8 cellular contexts compared by ENCODE assay signal in genomic region chr17:75875940-75876189, GRCh38. TPM values are rescaled to one million over a fixed set of nuclear protein-coding genes. Genes with fewer than 3 reads are reported as not detected.
DNase-seq lines count a peak whose midpoint lies in the region; ATAC-seq and TF ChIP-seq lines count a peak whose summit lies in the region.

No MANE protein-coding gene starts in this region.

- no peaks in the 10 kb centered on the region for H4K20me1 ChIP-seq in OCI-LY3 (ENCODE audit: insufficient read depth, low read length)

- H3K27me3 Mint-ChIP-seq in CD8-positive, alpha-beta T cell (ENCODE audit: low read depth) = no peaks in the 10 kb centered on the region

- H3K27ac Mint-ChIP-seq in CD8-positive, alpha-beta T cell = peak overlapping the region; percentile 89

- peaks cover 40% of the 10 kb centered on the region for H3K4me1 Mint-ChIP-seq in CD8-positive, alpha-beta T cell (ENCODE audit: low read depth)

- CTCF ChIA-PET in CD8-positive, alpha-beta T cell (lab: Charles Lee) = interaction anchor here (0.7 to 9.0 kb wide), 16 partner anchors 9 to 132 kb away, joined by 3 to 82 read pairs (median 4); partner anchors contain the start of genes MRPL38, TRIM65 and WBP2

- no peak for TF ChIP-seq POLR2A in prostate gland (IDR thresholded peaks at IDR 0.05)

- peak overlapping the region; percentile 88 for H2AFZ ChIP-seq in OCI-LY3 (ENCODE audit: low read depth, low read length)

- H3K4me3 Mint-ChIP-seq in CD8-positive, alpha-beta T cell = peak overlapping the region; percentile 88

- H3K9ac ChIP-seq in OCI-LY3 (ENCODE audit: low read length) = peak overlapping the region; percentile 87

- H3K9me3 ChIP-seq in CD8-positive, alpha-beta T cell (ENCODE audit: low read length) = no peaks in the 10 kb centered on the region
- H3K9me3 ChIP-seq in OCI-LY3 (ENCODE audit: insufficient read depth, low read length) (no peaks in the 10 kb centered on the region), prostate gland (no peaks in the 10 kb centered on the region), BE2C (no peaks in the 10 kb centered on the region)
- no peaks in the 10 kb centered on the region for H3K9me3 ChIP-seq in effector memory CD4-positive, alpha-beta T cell (ENCODE audit: control insufficient read depth, low read length)

- peaks cover 37% of the 10 kb centered on the region for H3K4me1 ChIP-seq in CD8-positive, alpha-beta T cell (ENCODE audit: insufficient read depth, low read length)
- peaks cover 20% of the 10 kb centered on the region for H3K4me1 ChIP-seq in OCI-LY3 (ENCODE audit: low read length)
- peaks cover 54% of the 10 kb centered on the region for H3K4me1 ChIP-seq in effector memory CD4-positive, alpha-beta T cell (ENCODE audit: control insufficient read depth, insufficient read depth, low read length, poor library complexity, severe bottlenecking)
- peaks cover 28% of the 10 kb centered on the region for H3K4me1 ChIP-seq in prostate gland (replicated peaks)
- H3K4me1 ChIP-seq in BE2C = peaks cover 9% of the 10 kb centered on the region

- no peaks in the 10 kb centered on the region for H3K36me3 Mint-ChIP-seq in CD8-positive, alpha-beta T cell

- H3K4me2 ChIP-seq in OCI-LY3 (ENCODE audit: low read length) = peak overlapping the region; percentile 88

- H3K9me3 Mint-ChIP-seq in CD8-positive, alpha-beta T cell = no peaks in the 10 kb centered on the region

- H3K36me3 ChIP-seq in CD8-positive, alpha-beta T cell (ENCODE audit: insufficient read depth, low read length) = no peaks in the 10 kb centered on the region
- H3K36me3 ChIP-seq in OCI-LY3 (replicated peaks; ENCODE audit: low read depth, low read length) (no peaks in the 10 kb centered on the region), prostate gland (no peaks in the 10 kb centered on the region), BE2C (no peaks in the 10 kb centered on the region)
- peaks cover 9% of the 10 kb centered on the region for H3K36me3 ChIP-seq in effector memory CD4-positive, alpha-beta T cell (ENCODE audit: control insufficient read depth, insufficient read depth, low read length)

- H3K4me3 ChIP-seq in CD8-positive, alpha-beta T cell (ENCODE audit: low read depth, low read length) = peak overlapping the region; percentile 60
- peak overlapping the region; percentile 92 for H3K4me3 ChIP-seq in OCI-LY3 (ENCODE audit: low read length)
- H3K4me3 ChIP-seq in effector memory CD4-positive, alpha-beta T cell (ENCODE audit: insufficient read depth, low read depth, low read length, poor library complexity, severe bottlenecking) = peak overlapping the region; percentile 61
- H3K4me3 ChIP-seq in prostate gland = peak overlapping the region; percentile 9 to 53
- no peak overlapping the region for H3K4me3 ChIP-seq in BE2C (ENCODE audit: low read depth, low read length)

- H3K79me2 ChIP-seq in OCI-LY3 (ENCODE audit: low read length) = no peaks in the 10 kb centered on the region

- intact Hi-C loops in CD8-positive, alpha-beta T cell (cut with DNase I, micrococcal nuclease) = loop anchor here (1.0 to 2.0 kb wide), 4 partner anchors 20 to 65 kb away; partner anchors contain the start of genes FBF1 (in 1 of the 2), MRPL38 (in 1 of the 2), TRIM65 (in 1 of the 2) and WBP2 (in 1 of the 2)
- intact Hi-C loops in prostate gland (cut with DNase I) = loop anchor here (5.0 kb wide), 1 partner anchor 89 kb away; no protein-coding TSS in a partner anchor

- peak overlapping the region; percentile 43 for H3K27ac ChIP-seq in CD8-positive, alpha-beta T cell (ENCODE audit: low read depth, low read length)
- H3K27ac ChIP-seq in OCI-LY3 (ENCODE audit: low read length) = peak overlapping the region; percentile 67
- peak overlapping the region; percentile 74 for H3K27ac ChIP-seq in effector memory CD4-positive, alpha-beta T cell (ENCODE audit: insufficient read depth, low read length, poor library complexity, severe bottlenecking)
- peak overlapping the region; percentile 91 for H3K27ac ChIP-seq in prostate gland

- 15% methylated on average over 5 of the region's 5 CpGs for WGBS in prostate gland

- ATAC-seq in CD8-positive, alpha-beta T cell = no peak
- no peak for ATAC-seq in GM21825 (IDR thresholded peaks at IDR 0.05; ENCODE audit: unreplicated experiment)

- no peak for TF ChIP-seq CTCF in CD8-positive, alpha-beta T cell (IDR thresholded peaks at IDR 0.05)
- TF ChIP-seq CTCF in OCI-LY3 (IDR thresholded peaks at IDR 0.05; ENCODE audit: low read depth, low read length) (no peak), prostate gland (IDR thresholded peaks at IDR 0.05) (no peak), BE2C (IDR thresholded peaks at IDR 0.05; ENCODE audit: low read depth, low read length) (no peak)

- DNase-seq in CD8-positive, alpha-beta T cell = no peak
- DNase-seq in effector memory CD4-positive, alpha-beta T cell = no peak
- DNase-seq in prostate gland (ENCODE audit: low spot score) = peak; percentile 84
- DNase-seq in SK-N-DZ (ENCODE audit: low spot score) = no peak
- no peak for DNase-seq in Kasumi-1 (lab: John Stamatoyannopoulos, UW)
- DNase-seq in BE2C = no peak

- POLR2A ChIA-PET in CD8-positive, alpha-beta T cell (lab: Charles Lee) = interaction anchor here (0.6 to 3.3 kb wide), 18 partner anchors 11 to 391 kb away, joined by 3 to 54 read pairs (median 4); partner anchors contain the start of genes MRPL38, TRIM65, UNK and WBP2

- no peaks in the 10 kb centered on the region for H3K27me3 ChIP-seq in CD8-positive, alpha-beta T cell (ENCODE audit: insufficient read depth, low read length)
- H3K27me3 ChIP-seq in OCI-LY3 (ENCODE audit: low read depth, low read length) = peaks cover 7% of the 10 kb centered on the region
- no peaks in the 10 kb centered on the region for H3K27me3 ChIP-seq in effector memory CD4-positive, alpha-beta T cell (replicated peaks; ENCODE audit: control insufficient read depth, insufficient read depth, low read length, poor library complexity, severe bottlenecking)
- no peaks in the 10 kb centered on the region for H3K27me3 ChIP-seq in prostate gland (replicated peaks; ENCODE audit: insufficient read depth)
- peaks cover 15% of the 10 kb centered on the region for H3K27me3 ChIP-seq in BE2C

RNA-seq across cellular contexts. Expression of gene TRIM47, which starts 2.5 kb away (rescaled TPM):
- 1 to 10 TPM; 1.6 to 1.7 TPM for total RNA-seq in CD8-positive, alpha-beta T cell
- total RNA-seq in prostate gland = 10 to 100 TPM; 21.3 to 62.9 TPM
- 42.0 and 46.7 TPM in 2 replicates for polyA plus RNA-seq in SK-N-DZ (2014; cell fraction: cytosol; rRNA removed)
- 59.5 and 79.2 TPM in 2 replicates for polyA plus RNA-seq in SK-N-DZ (2014; cell fraction: nucleus; rRNA removed)
- polyA plus RNA-seq in BE2C (2012; ENCODE audit: insufficient read depth, insufficient read length, low read depth) = 35.9 TPM

RNA-seq across cellular contexts. Expression of gene WBP2, which starts 20.7 kb away (rescaled TPM):
- 10 to 100 TPM; 69.1 to 80.2 TPM for total RNA-seq in CD8-positive, alpha-beta T cell
- 100 to 1,000 TPM in 1 of 2 donors, 10 to 100 TPM in 1; 88.9 to 125 TPM for total RNA-seq in prostate gland
- polyA plus RNA-seq in SK-N-DZ (2014; cell fraction: cytosol; rRNA removed) = 38.6 and 39.1 TPM in 2 replicates
- 25.3 and 25.4 TPM in 2 replicates for polyA plus RNA-seq in SK-N-DZ (2014; cell fraction: nucleus; rRNA removed)
- 228 TPM for polyA plus RNA-seq in BE2C (2012; ENCODE audit: insufficient read depth, insufficient read length, low read depth)

RNA-seq across cellular contexts. Expression of gene TRIM65, which starts 20.9 kb away (rescaled TPM):
- total RNA-seq in CD8-positive, alpha-beta T cell = 10 to 100 TPM; 13.6 to 15.1 TPM
- 10 to 100 TPM; 27.5 to 28.1 TPM for total RNA-seq in prostate gland
- 42.9 and 44.0 TPM in 2 replicates for polyA plus RNA-seq in SK-N-DZ (2014; cell fraction: cytosol; rRNA removed)
- polyA plus RNA-seq in SK-N-DZ (2014; cell fraction: nucleus; rRNA removed) = 36.1 and 45.2 TPM in 2 replicates
- polyA plus RNA-seq in BE2C (2012; ENCODE audit: insufficient read depth, insufficient read length, low read depth) = 34.1 TPM

RNA-seq across cellular contexts. Expression of gene MRPL38, which starts 28.8 kb away (rescaled TPM):
- 100 to 1,000 TPM; 171 to 181 TPM for total RNA-seq in CD8-positive, alpha-beta T cell
- 10 to 100 TPM; 40.3 to 85.6 TPM for total RNA-seq in prostate gland
- 107 and 108 TPM in 2 replicates for polyA plus RNA-seq in SK-N-DZ (2014; cell fraction: cytosol; rRNA removed)
- 204 and 219 TPM in 2 replicates for polyA plus RNA-seq in SK-N-DZ (2014; cell fraction: nucleus; rRNA removed)
- polyA plus RNA-seq in BE2C (2012; ENCODE audit: insufficient read depth, insufficient read length, low read depth) = 342 TPM

RNA-seq across cellular contexts. Expression of gene UNC13D, which starts 31.7 kb away (rescaled TPM):
- 100 to 1,000 TPM; 123 to 124 TPM for total RNA-seq in CD8-positive, alpha-beta T cell
- 10 to 100 TPM in 1 of 2 donors, 1 to 10 TPM in 1; 2.9 to 16.2 TPM for total RNA-seq in prostate gland
- polyA plus RNA-seq in SK-N-DZ (2014; cell fraction: cytosol; rRNA removed) = 13.1 and 17.0 TPM in 2 replicates
- polyA plus RNA-seq in SK-N-DZ (2014; cell fraction: nucleus; rRNA removed) = 60.0 and 69.4 TPM in 2 replicates
- polyA plus RNA-seq in BE2C (2012; ENCODE audit: insufficient read depth, insufficient read length, low read depth) = 23.0 TPM

Comparison
In these comparisons a context has a peak if more than half of its experiments do, and no peak if none do; other contexts are left out.
1. RNA of gene TRIM47, which starts 2.5 kb away (total RNA-seq): 21.3 to 62.9 TPM in prostate gland; 1.6 to 1.7 TPM in CD8-positive, alpha-beta T cell; every median in the first group is over 4 times any median in the second.
2. Peak in every context shown above with its lines, with median percentiles within 50 percentile points of each other: H3K27ac ChIP-seq.